Comparison of ENCODE assay signal across 13 cellular contexts in the genomic region with DNA sequence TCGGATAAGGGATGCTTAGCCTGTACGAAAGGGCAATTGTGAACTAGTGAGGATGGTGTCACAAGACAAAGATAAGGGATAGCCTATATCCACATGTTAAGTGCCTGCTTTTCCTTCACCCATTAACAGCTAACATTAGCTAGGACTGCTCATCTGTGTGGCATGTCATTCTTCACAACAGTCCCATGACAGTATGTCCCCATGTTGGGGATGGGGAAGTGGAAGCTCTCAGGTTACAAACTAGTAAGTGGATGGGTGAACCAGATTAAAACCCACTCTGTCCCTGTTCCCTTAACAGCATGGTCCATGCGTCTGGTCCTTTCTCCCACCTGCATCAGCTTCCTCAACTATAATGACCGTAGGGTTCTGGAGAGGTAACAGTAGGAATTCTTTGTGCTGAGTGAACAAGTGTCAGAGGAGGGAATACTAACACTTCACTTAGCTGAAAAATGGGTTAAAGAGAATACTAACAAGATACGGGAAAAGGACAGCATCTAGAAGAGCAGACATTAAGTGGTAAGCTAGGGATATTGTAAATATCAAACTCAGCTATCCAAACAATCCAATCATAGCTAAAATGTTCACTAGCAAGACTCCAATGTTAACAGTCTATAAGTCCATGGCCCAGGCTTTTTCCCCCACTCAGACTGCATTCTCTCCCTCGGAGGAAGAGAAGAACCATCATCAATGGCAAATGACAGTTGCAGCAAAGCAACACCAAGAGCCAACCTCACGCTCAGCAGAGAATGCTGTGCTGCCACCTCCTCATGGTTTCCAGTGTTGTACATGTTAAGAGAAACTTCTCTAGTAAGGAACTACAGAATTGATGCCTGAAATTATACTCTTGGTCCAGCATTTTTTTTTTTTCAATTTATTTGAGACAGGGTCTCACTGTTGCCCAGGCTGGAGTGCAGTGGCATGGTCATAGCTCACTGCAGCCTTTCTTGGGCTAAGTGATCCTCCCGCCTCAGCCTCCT. TPM values are rescaled to one million over a fixed set of nuclear protein-coding genes. Genes with fewer than 3 reads are reported as not detected.
DNase-seq lines count a peak whose midpoint lies in the region; TF ChIP-seq lines count a peak whose summit lies in the region.
"Had no signal": no experiment of that assay in that cellular context is flagged by ENCODE, and none has a peak within 500 bp of the region (broad histone marks: within the 10 kb centered on the region; RNA-seq: fewer than 3 reads in every experiment).

No MANE protein-coding gene starts in this region.

- no peaks in the 10 kb centered on the region for H3K9me2 ChIP-seq in SU-DHL-6 (replicated peaks; ENCODE audit: insufficient read depth, low read length)

- H3K4me3 ChIP-seq in SU-DHL-6 (ENCODE audit: insufficient read depth, low read length, poor library complexity, severe bottlenecking) (no peak overlapping the region), mesodermal cell (ENCODE audit: extremely low read depth, insufficient read depth, low read length, poor library complexity, severe bottlenecking) (no peak overlapping the region)
- H3K4me3 ChIP-seq: mucosa of descending colon had no signal

- H3K4me1 ChIP-seq in mesodermal cell (ENCODE audit: control insufficient read depth, insufficient read depth, low read length, poor library complexity, severe bottlenecking), result peaks cover 13% of the 10 kb centered on the region

- 87 to 93% methylated on average over 3 to 6 of the region's 8 CpGs for WGBS in mesodermal cell (ENCODE audit: insufficient coverage in 2 of 2), 2 experiments

- H3K4me1 Mint-ChIP-seq in HFFc6 (ENCODE audit: low read depth), result peaks cover 42% of the 10 kb centered on the region
- H3K4me1 Mint-ChIP-seq in progenitor cell of endocrine pancreas (ENCODE audit: low read depth), result peaks cover 21% of the 10 kb centered on the region

- peaks cover 35% of the 10 kb centered on the region for H4K20me1 ChIP-seq in SU-DHL-6 (ENCODE audit: low read depth, low read length)

- peak overlapping the region; percentile 17; the same call in 1 of the 2 replicates for H3K27ac ChIP-seq in SU-DHL-6 (ENCODE audit: low read depth, low read length)
- peak overlapping the region; percentile 64 for H3K27ac ChIP-seq in mesodermal cell (ENCODE audit: low read depth, low read length, severe bottlenecking)
- H3K27ac ChIP-seq: HL-60 had no signal

- H3K79me2 ChIP-seq in SU-DHL-6 (ENCODE audit: insufficient read depth, low read length), result peaks cover 31% of the 10 kb centered on the region

- H3K4me3 Mint-ChIP-seq in HFFc6 (no peak overlapping the region), progenitor cell of endocrine pancreas (ENCODE audit: low read depth) (no peak overlapping the region)

- TF ChIP-seq CTCF in HFFc6 (IDR thresholded peaks at IDR 0.05) (no peak), SU-DHL-6 (IDR thresholded peaks at IDR 0.05; ENCODE audit: insufficient read depth, low read length, poor library complexity, severe bottlenecking) (no peak), progenitor cell of endocrine pancreas (IDR thresholded peaks at IDR 0.05; ENCODE audit: unreplicated experiment) (no peak), GM10266 (IDR thresholded peaks at IDR 0.05; ENCODE audit: control insufficient read depth, insufficient read depth, low read depth, missing control alignments) (no peak)

- peak overlapping the region; percentile 56 for H3K27ac Mint-ChIP-seq in HFFc6
- H3K27ac Mint-ChIP-seq in progenitor cell of endocrine pancreas, result no peak overlapping the region

- H3K27me3 Mint-ChIP-seq in HFFc6 (ENCODE audit: insufficient read depth) (peaks cover 5% of the 10 kb centered on the region), progenitor cell of endocrine pancreas (peaks cover 4% of the 10 kb centered on the region)

- DNase-seq in DMS 273 (lab: John Stamatoyannopoulos, UW; ENCODE audit: unreplicated experiment), result peak; percentile 54
- DNase-seq in DMS 273 treated with DMSO at 0.1 percent for 48 hours (lab: John Stamatoyannopoulos, UW), result no peak
- DNase-seq in HFFc6, result no peak
- no peak for DNase-seq in progenitor cell of endocrine pancreas (ENCODE audit: low spot score, unreplicated experiment)
- no peak for DNase-seq in GM10266 (ENCODE audit: extremely low spot score)
- no peak for DNase-seq in ureter (ENCODE audit: low spot score)
- DNase-seq: central memory CD4-positive, alpha-beta T cell; foreskin melanocyte; mucosa of descending colon; substantia nigra had no signal

- H2AFZ ChIP-seq in SU-DHL-6 (ENCODE audit: low read depth, low read length, severe bottlenecking), result no peak overlapping the region

- H3K4me2 ChIP-seq in SU-DHL-6 (ENCODE audit: low read depth, low read length, poor library complexity, severe bottlenecking), result no peak overlapping the region

- no peaks in the 10 kb centered on the region for H3K27me3 ChIP-seq in SU-DHL-6 (ENCODE audit: low read length)

- H3K36me3 Mint-ChIP-seq in HFFc6 (ENCODE audit: low read depth) (peaks cover 44% of the 10 kb centered on the region), progenitor cell of endocrine pancreas (ENCODE audit: insufficient read depth) (peaks cover 23% of the 10 kb centered on the region)

- H3K36me3 ChIP-seq in SU-DHL-6 (ENCODE audit: low read length), result peaks cover 31% of the 10 kb centered on the region
- peaks cover 50% of the 10 kb centered on the region for H3K36me3 ChIP-seq in mesodermal cell (ENCODE audit: control insufficient read depth, insufficient read depth, low read length)

- H3F3A ChIP-seq in SU-DHL-6 (ENCODE audit: insufficient read depth), result peaks cover 56% of the 10 kb centered on the region

- no peak overlapping the region for H3K9ac ChIP-seq in SU-DHL-6 (ENCODE audit: low read length)

- peaks cover 11% of the 10 kb centered on the region for H3K9me3 Mint-ChIP-seq in HFFc6
- H3K9me3 Mint-ChIP-seq in progenitor cell of endocrine pancreas (ENCODE audit: low read depth), result no peaks in the 10 kb centered on the region

- H3K9me3 ChIP-seq in SU-DHL-6 (ENCODE audit: insufficient read depth, low read length) (no peaks in the 10 kb centered on the region), mesodermal cell (ENCODE audit: control insufficient read depth, low read length) (no peaks in the 10 kb centered on the region)
- H3K9me3 ChIP-seq: mucosa of descending colon had no signal

RNA-seq across cellular contexts. Expression of gene RPLP1, which starts 5.0 kb away (rescaled TPM):
- total RNA-seq in HFFc6 (2021; fragmentation: NEBNext Ultra II Directional; extraction: Animal tissue kit (Norgen Biotek cat#: 25700)), result 1,000 to 10,000 TPM; 1,302 to 1,622 (median 1,423) TPM
- polyA plus RNA-seq in mesodermal cell (2013, experiment 1 of 2), result 2,692 TPM
- polyA plus RNA-seq in mesodermal cell (2013, experiment 2 of 2), result 2,615 TPM
- total RNA-seq in progenitor cell of endocrine pancreas (1,112 and 1,115 TPM in 2 replicates), ureter (1,915 TPM)

RNA-seq across cellular contexts. Expression of gene KIF23, which starts 43.4 kb away (rescaled TPM):
- 10 to 100 TPM; 37.0 to 74.7 (median 64.6) TPM for total RNA-seq in HFFc6 (2021; fragmentation: NEBNext Ultra II Directional; extraction: Animal tissue kit (Norgen Biotek cat#: 25700))
- polyA plus RNA-seq in mesodermal cell (2013, experiment 1 of 2), result 42.9 TPM
- polyA plus RNA-seq in mesodermal cell (2013, experiment 2 of 2), result 47.7 TPM
- total RNA-seq in progenitor cell of endocrine pancreas (26.5 and 28.4 TPM in 2 replicates), ureter (3.0 TPM)
